In genomic region chr7:64312826-64313225, GRCh38 we compare ENCODE assay signal across 12 cellular contexts. TPM values are rescaled to one million over a fixed set of nuclear protein-coding genes. Genes with fewer than 3 reads are reported as not detected.
DNase-seq lines count a peak whose midpoint lies in the region; ATAC-seq and TF ChIP-seq lines count a peak whose summit lies in the region.
"Had no signal": no experiment of that assay in that cellular context is flagged by ENCODE, and none has a peak within 500 bp of the region (broad histone marks: within the 10 kb centered on the region; RNA-seq: fewer than 3 reads in every experiment).

No MANE protein-coding gene starts in this region.

- no peak for TF ChIP-seq CTCF in RWPE1 (conservative IDR thresholded peaks at IDR 0.05; ENCODE audit: low read depth)
- TF ChIP-seq CTCF in right lobe of liver (IDR thresholded peaks at IDR 0.05), result no peak

- no peaks in the 10 kb centered on the region for H3K27me3 Mint-ChIP-seq in activated CD4-positive, alpha-beta T cell treated with anti-CD3 and anti-CD28 coated beads, Interleukin-2, amount 10 ng/mL, durations not matched to agents 24 days and 14 days
- H3K27me3 Mint-ChIP-seq in dendritic cell treated with granulocyte-macrophage colony-stimulating factor and Interleukin-4, amounts not matched to agents 40 ng/mL and 50 ng/mL, for 4 days, result no peaks in the 10 kb centered on the region

- POLR2A ChIA-PET in RWPE1 (lab: Yijun Ruan, JAX; ENCODE audit: low non-redundant PET), result no interaction called here

- H3K36me3 ChIP-seq in right lobe of liver, result no peaks in the 10 kb centered on the region
- H3K36me3 ChIP-seq: sigmoid colon had no signal

- H3K4me1 Mint-ChIP-seq in activated CD4-positive, alpha-beta T cell treated with anti-CD3 and anti-CD28 coated beads, Interleukin-2, amount 10 ng/mL, durations not matched to agents 24 days and 14 days, result peaks cover 11% of the 10 kb centered on the region
- peaks cover 14% of the 10 kb centered on the region for H3K4me1 Mint-ChIP-seq in dendritic cell treated with granulocyte-macrophage colony-stimulating factor and Interleukin-4, amounts not matched to agents 40 ng/mL and 50 ng/mL, for 4 days (ENCODE audit: low read depth)
- H3K4me1 Mint-ChIP-seq: H9 had no signal

- no peaks in the 10 kb centered on the region for H3K9me3 Mint-ChIP-seq in activated CD4-positive, alpha-beta T cell treated with anti-CD3 and anti-CD28 coated beads, Interleukin-2, amount 10 ng/mL, durations not matched to agents 24 days and 14 days
- H3K9me3 Mint-ChIP-seq in dendritic cell treated with granulocyte-macrophage colony-stimulating factor and Interleukin-4, amounts not matched to agents 40 ng/mL and 50 ng/mL, for 4 days, result peaks cover 6% of the 10 kb centered on the region

- H3K4me1 ChIP-seq in right lobe of liver, result peaks cover 0 to 16% (median 0%) of the 10 kb centered on the region in 4 donors

- H3K9me3 ChIP-seq in right lobe of liver, result no peaks in the 10 kb centered on the region
- H3K9me3 ChIP-seq: sigmoid colon had no signal

- CTCF ChIA-PET in RWPE1 (lab: Yijun Ruan, JAX), result no interaction called here

- no peaks in the 10 kb centered on the region for H3K27me3 ChIP-seq in right lobe of liver
- H3K27me3 ChIP-seq: sigmoid colon had no signal

- H3K4me3 Mint-ChIP-seq in activated CD4-positive, alpha-beta T cell treated with anti-CD3 and anti-CD28 coated beads, Interleukin-2, amount 10 ng/mL, durations not matched to agents 24 days and 14 days, result no peak overlapping the region
- H3K4me3 Mint-ChIP-seq in dendritic cell treated with granulocyte-macrophage colony-stimulating factor and Interleukin-4, amounts not matched to agents 40 ng/mL and 50 ng/mL, for 4 days, result no peak overlapping the region
- H3K4me3 Mint-ChIP-seq: H9 had no signal

- H3K4me3 ChIP-seq in right lobe of liver, result no peak overlapping the region

- intact Hi-C loops in activated CD4-positive, alpha-beta T cell treated with anti-CD3 and anti-CD28 coated beads, Interleukin-2, amount 10 ng/mL, durations not matched to agents 24 days and 14 days (cut with micrococcal nuclease), result loop anchor here (1.0 kb wide), 1 partner anchor 590 kb away; the partner anchor contains the start of gene ZNF273
- intact Hi-C loops in dendritic cell treated with granulocyte-macrophage colony-stimulating factor and Interleukin-4, amounts not matched to agents 40 ng/mL and 50 ng/mL, for 4 days (cut with micrococcal nuclease), result loop anchor here (10.0 kb wide), 3 partner anchors 482 to 1062 kb away; partner anchors contain the start of genes ERV3-1, ZNF138 and ZNF92
- intact Hi-C loops in right lobe of liver (cut with DNase I), result no loop called here

- WGBS in right lobe of liver (ENCODE audit: insufficient coverage, low coverage, low lambda C conversion rate, missing lambda C conversion rate), result 40% methylated on average over 2 of the region's 2 CpGs

- ATAC-seq in right lobe of liver (no peak), GM18868 (IDR thresholded peaks at IDR 0.05; ENCODE audit: unreplicated experiment) (no peak)

- DNase-seq in activated CD4-positive, alpha-beta T cell treated with anti-CD3 and anti-CD28 coated beads, Interleukin-2, amount 10 ng/mL, durations not matched to agents 24 days and 14 days, result peak; percentile 52
- DNase-seq in activated CD4-positive, alpha-beta T cell treated with anti-CD3 and anti-CD28 coated beads for 1 hour, result no peak
- DNase-seq in RWPE1 (ENCODE audit: low spot score) (no peak), right lobe of liver (no peak), GF-D8 (lab: John Stamatoyannopoulos, UW) (no peak)
- peak; percentile 34 for DNase-seq in stimulated activated CD8-positive, alpha-beta memory T cell treated with anti-CD3 and anti-CD28 coated beads, Interleukin-4, amount 100 ng/mL, for 48 hours
- DNase-seq: DMS53, H9, sigmoid colon had no signal

- H3K27ac ChIP-seq in RWPE1, result peak overlapping the region; percentile 81
- no peak overlapping the region for H3K27ac ChIP-seq in right lobe of liver
- H3K27ac ChIP-seq: KMS-11 had no signal

- peak overlapping the region; percentile 99 for H3K27ac Mint-ChIP-seq in activated CD4-positive, alpha-beta T cell treated with anti-CD3 and anti-CD28 coated beads, Interleukin-2, amount 10 ng/mL, durations not matched to agents 24 days and 14 days
- H3K27ac Mint-ChIP-seq in dendritic cell treated with granulocyte-macrophage colony-stimulating factor and Interleukin-4, amounts not matched to agents 40 ng/mL and 50 ng/mL, for 4 days, result peak overlapping the region; percentile 96
- H3K27ac Mint-ChIP-seq: H9 had no signal

- TF ChIP-seq POLR2A in right lobe of liver (IDR thresholded peaks at IDR 0.05), result no peak

- H3K36me3 Mint-ChIP-seq in activated CD4-positive, alpha-beta T cell treated with anti-CD3 and anti-CD28 coated beads, Interleukin-2, amount 10 ng/mL, durations not matched to agents 24 days and 14 days (ENCODE audit: low read depth), result peaks cover 31% of the 10 kb centered on the region
- H3K36me3 Mint-ChIP-seq in dendritic cell treated with granulocyte-macrophage colony-stimulating factor and Interleukin-4, amounts not matched to agents 40 ng/mL and 50 ng/mL, for 4 days (ENCODE audit: low read depth), result peaks cover 24% of the 10 kb centered on the region

RNA-seq across cellular contexts. Expression of gene ZNF736, which starts 0.9 kb away (rescaled TPM):
- total RNA-seq in activated CD4-positive, alpha-beta T cell treated with anti-CD3 and anti-CD28 coated beads, Interleukin-2, amount 10 ng/mL, durations not matched to agents 24 days and 14 days, result 18.7 and 22.6 TPM in 2 replicates
- total RNA-seq in right lobe of liver, result 1 to 10 TPM; 3.0 to 6.7 (median 4.1) TPM
- total RNA-seq: H9 had no signal

Comparison
In these comparisons a context has a peak if more than half of its experiments do, and no peak if none do; other contexts are left out.
1. DNase-seq: peak in activated CD4-positive, alpha-beta T cell treated with anti-CD3 and anti-CD28 coated beads, Interleukin-2, amount 10 ng/mL, durations not matched to agents 24 days and 14 days (single experiment) and stimulated activated CD8-positive, alpha-beta memory T cell treated with anti-CD3 and anti-CD28 coated beads, Interleukin-4, amount 100 ng/mL, for 48 hours (single experiment); none in activated CD4-positive, alpha-beta T cell treated with anti-CD3 and anti-CD28 coated beads for 1 hour (single experiment), RWPE1 (single experiment), right lobe of liver (0 of 3) and GF-D8 (single experiment).
2. intact Hi-C loops: an anchor here in activated CD4-positive, alpha-beta T cell treated with anti-CD3 and anti-CD28 coated beads, Interleukin-2, amount 10 ng/mL, durations not matched to agents 24 days and 14 days (1.0 kb wide) and dendritic cell treated with granulocyte-macrophage colony-stimulating factor and Interleukin-4, amounts not matched to agents 40 ng/mL and 50 ng/mL, for 4 days (10.0 kb wide); none called in right lobe of liver.